Comparison of ENCODE assay signal across 1 cellular context in the genomic region with DNA sequence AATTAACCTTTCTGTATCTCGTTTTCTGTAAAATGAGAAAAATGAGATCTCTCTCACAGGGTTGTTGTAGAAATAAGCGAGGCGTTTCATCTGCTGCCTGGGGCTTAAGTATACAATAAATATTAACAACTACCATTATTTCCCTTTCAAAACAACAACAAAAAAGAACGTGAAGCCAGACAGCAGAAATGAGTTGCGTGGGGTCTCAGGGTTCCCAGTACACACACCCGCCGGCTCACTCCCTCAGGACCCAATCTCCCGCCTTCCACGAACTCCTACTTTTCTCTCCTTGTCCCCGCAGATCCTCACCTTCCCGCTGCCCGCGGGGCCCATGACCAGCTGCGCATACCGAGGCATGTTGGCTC.
TF ChIP-seq lines count a peak whose summit lies in the region.

No MANE protein-coding gene starts in this region.

TF ChIP-seq in HEK293, 187 proteins besides CTCF, POLR2A, EP300 and RAD21 (continued from another document):
- TF ChIP-seq, protein P1, sequence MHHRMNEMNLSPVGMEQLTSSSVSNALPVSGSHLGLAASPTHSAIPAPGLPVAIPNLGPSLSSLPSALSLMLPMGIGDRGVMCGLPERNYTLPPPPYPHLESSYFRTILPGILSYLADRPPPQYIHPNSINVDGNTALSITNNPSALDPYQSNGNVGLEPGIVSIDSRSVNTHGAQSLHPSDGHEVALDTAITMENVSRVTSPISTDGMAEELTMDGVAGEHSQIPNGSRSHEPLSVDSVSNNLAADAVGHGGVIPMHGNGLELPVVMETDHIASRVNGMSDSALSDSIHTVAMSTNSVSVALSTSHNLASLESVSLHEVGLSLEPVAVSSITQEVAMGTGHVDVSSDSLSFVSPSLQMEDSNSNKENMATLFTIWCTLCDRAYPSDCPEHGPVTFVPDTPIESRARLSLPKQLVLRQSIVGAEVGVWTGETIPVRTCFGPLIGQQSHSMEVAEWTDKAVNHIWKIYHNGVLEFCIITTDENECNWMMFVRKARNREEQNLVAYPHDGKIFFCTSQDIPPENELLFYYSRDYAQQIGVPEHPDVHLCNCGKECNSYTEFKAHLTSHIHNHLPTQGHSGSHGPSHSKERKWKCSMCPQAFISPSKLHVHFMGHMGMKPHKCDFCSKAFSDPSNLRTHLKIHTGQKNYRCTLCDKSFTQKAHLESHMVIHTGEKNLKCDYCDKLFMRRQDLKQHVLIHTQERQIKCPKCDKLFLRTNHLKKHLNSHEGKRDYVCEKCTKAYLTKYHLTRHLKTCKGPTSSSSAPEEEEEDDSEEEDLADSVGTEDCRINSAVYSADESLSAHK (tag by site-specific recombination; IDR thresholded peaks at IDR 0.05), result no peak
- no peak for TF ChIP-seq HOXD13 (CRISPR knock-in tag; IDR thresholded peaks at IDR 0.05; ENCODE audit: borderline replicate concordance)
- TF ChIP-seq GLIS1 (tag by site-specific recombination; IDR thresholded peaks at IDR 0.05), result peak; percentile 44
- TF ChIP-seq ZNF792 (tag by site-specific recombination; IDR thresholded peaks at IDR 0.05), result no peak
- no peak for TF ChIP-seq ZNF621 (tag by site-specific recombination; IDR thresholded peaks at IDR 0.05)
- no peak for TF ChIP-seq ZNF560 (tag by site-specific recombination; IDR thresholded peaks at IDR 0.05; ENCODE audit: borderline replicate concordance)
- TF ChIP-seq HOXA7 (CRISPR knock-in tag; IDR thresholded peaks at IDR 0.05; ENCODE audit: borderline replicate concordance), result no peak
- TF ChIP-seq ZNF501 (tag by site-specific recombination; IDR thresholded peaks at IDR 0.05), result no peak
- TF ChIP-seq ZNF510 (tag by site-specific recombination; IDR thresholded peaks at IDR 0.05; ENCODE audit: insufficient replicate concordance), result no peak
- no peak for TF ChIP-seq ZBTB8A (tag by site-specific recombination; IDR thresholded peaks at IDR 0.05)
- no peak for TF ChIP-seq ZNF223 (tag by site-specific recombination; IDR thresholded peaks at IDR 0.05)
- no peak for TF ChIP-seq KLF8 (tag by site-specific recombination; IDR thresholded peaks at IDR 0.05)
- TF ChIP-seq KLF9 (tag by site-specific recombination; IDR thresholded peaks at IDR 0.05; ENCODE audit: low read depth), result no peak
- TF ChIP-seq, protein P2, sequence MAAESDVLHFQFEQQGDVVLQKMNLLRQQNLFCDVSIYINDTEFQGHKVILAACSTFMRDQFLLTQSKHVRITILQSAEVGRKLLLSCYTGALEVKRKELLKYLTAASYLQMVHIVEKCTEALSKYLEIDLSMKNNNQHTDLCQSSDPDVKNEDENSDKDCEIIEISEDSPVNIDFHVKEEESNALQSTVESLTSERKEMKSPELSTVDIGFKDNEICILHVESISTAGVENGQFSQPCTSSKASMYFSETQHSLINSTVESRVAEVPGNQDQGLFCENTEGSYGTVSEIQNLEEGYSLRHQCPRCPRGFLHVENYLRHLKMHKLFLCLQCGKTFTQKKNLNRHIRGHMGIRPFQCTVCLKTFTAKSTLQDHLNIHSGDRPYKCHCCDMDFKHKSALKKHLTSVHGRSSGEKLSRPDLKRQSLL (tag by site-specific recombination; IDR thresholded peaks at IDR 0.05), result no peak
